In genomic region chr17:3911271-3912053, GRCh38 we compare ENCODE assay signal across 8 cellular contexts. TPM values are rescaled to one million over a fixed set of nuclear protein-coding genes. Genes with fewer than 3 reads are reported as not detected.
A peak's percentile ranks its signal among the peaks of the same experiment; 100 is the strongest.
DNase-seq lines count a peak whose midpoint lies in the region; ATAC-seq and TF ChIP-seq lines count a peak whose summit lies in the region.

No MANE protein-coding gene starts in this region.

- TF ChIP-seq CTCF in CD4-positive, alpha-beta T cell (IDR thresholded peaks at IDR 0.05) = no peak
- TF ChIP-seq CTCF in gastroesophageal sphincter (IDR thresholded peaks at IDR 0.05) (no peak), prostate gland (IDR thresholded peaks at IDR 0.05) (no peak)

- H3K36me3 Mint-ChIP-seq in CD4-positive, alpha-beta T cell (ENCODE audit: low read depth) = no peaks in the 10 kb centered on the region

- peak; percentile 25 to 79 (median 58) for DNase-seq in CD4-positive, alpha-beta T cell
- peak; percentile 59 for DNase-seq in activated CD4-positive, CD25-positive, alpha-beta regulatory T cell treated with anti-CD3 and anti-CD28 coated beads, Interleukin-2, amount 50 U/mL, for 72 hours
- DNase-seq in stimulated activated naive CD4-positive, alpha-beta T cell (lab: John Stamatoyannopoulos, UW) = peak; percentile 69 to 90 (median 76)
- DNase-seq in SW480 (ENCODE audit: low spot score) = no peak
- no peak for DNase-seq in prostate gland (ENCODE audit: low spot score)

- no peaks in the 10 kb centered on the region for H3K27me3 Mint-ChIP-seq in CD4-positive, alpha-beta T cell

- no peak for TF ChIP-seq EP300 in gastroesophageal sphincter (IDR thresholded peaks at IDR 0.05)

- H3K4me3 Mint-ChIP-seq in CD4-positive, alpha-beta T cell = peak overlapping the region; percentile 8

- H3K4me1 ChIP-seq in gastroesophageal sphincter = peaks cover 0 to 21% (median 0%) of the 10 kb centered on the region in 3 donors
- H3K4me1 ChIP-seq in prostate gland (replicated peaks) = no peaks in the 10 kb centered on the region

- no peaks in the 10 kb centered on the region for H3K9me3 ChIP-seq in CD4-positive, alpha-beta T cell (ENCODE audit: control insufficient read depth, low read length)
- no peaks in the 10 kb centered on the region for H3K9me3 ChIP-seq in gastroesophageal sphincter
- no peaks in the 10 kb centered on the region for H3K9me3 ChIP-seq in prostate gland

- intact Hi-C loops in CD4-positive, alpha-beta T cell (cut with DNase I, micrococcal nuclease) = loop anchor here in 1 of 2 experiments (5.0 kb wide), 1 partner anchor 51 kb away; the partner anchor contains the start of gene ATP2A3
- intact Hi-C loops in prostate gland (cut with DNase I) = loop anchor here (5.0 kb wide), 2 partner anchors 49 to 96 kb away; no protein-coding TSS in a partner anchor

- H3K27ac ChIP-seq in CD4-positive, alpha-beta T cell (ENCODE audit: low read depth, low read length) = peak overlapping the region; percentile 67
- H3K27ac ChIP-seq in gastroesophageal sphincter (peak overlapping the region in 1 of 4 donors; percentile 42), prostate gland (no peak overlapping the region)

- H3K27ac Mint-ChIP-seq in CD4-positive, alpha-beta T cell = peak overlapping the region; percentile 83

- CTCF ChIA-PET in CD4-positive, alpha-beta T cell (lab: Charles Lee) = interaction anchor here (1.0 to 1.2 kb wide), 4 partner anchors 48 to 174 kb away, joined by 3 read pairs; partner anchors contain the start of gene NCBP3

- peak; percentile 87 for ATAC-seq in CD4-positive, alpha-beta T cell (ENCODE audit: poor library complexity)
- ATAC-seq in GM19467 (IDR thresholded peaks at IDR 0.05; ENCODE audit: unreplicated experiment) (peak; percentile 62), HG03460 (IDR thresholded peaks at IDR 0.05; ENCODE audit: unreplicated experiment) (peak; percentile 61), gastroesophageal sphincter (peak; percentile 47)

- peaks cover 43% of the 10 kb centered on the region for H3K4me1 Mint-ChIP-seq in CD4-positive, alpha-beta T cell (ENCODE audit: low read depth)

- H3K36me3 ChIP-seq in gastroesophageal sphincter (no peaks in the 10 kb centered on the region), prostate gland (no peaks in the 10 kb centered on the region)

- WGBS in gastroesophageal sphincter (ENCODE audit: low coverage in 1 of 2), 2 donors = 20 to 60% methylated on average over 2 to 15 of the region's 30 CpGs
- WGBS in prostate gland = 54% methylated on average over 29 of the region's 30 CpGs

- no peak overlapping the region for H3K4me3 ChIP-seq in gastroesophageal sphincter
- no peak overlapping the region for H3K4me3 ChIP-seq in prostate gland

- no peaks in the 10 kb centered on the region for H3K9me3 Mint-ChIP-seq in CD4-positive, alpha-beta T cell

- H3K27me3 ChIP-seq in CD4-positive, alpha-beta T cell (ENCODE audit: control insufficient read depth, insufficient read depth, low read length) = no peaks in the 10 kb centered on the region
- H3K27me3 ChIP-seq in gastroesophageal sphincter (no peaks in the 10 kb centered on the region), prostate gland (replicated peaks; ENCODE audit: insufficient read depth) (no peaks in the 10 kb centered on the region)

- TF ChIP-seq POLR2A in gastroesophageal sphincter (IDR thresholded peaks at IDR 0.05) (no peak), prostate gland (IDR thresholded peaks at IDR 0.05) (no peak)

- POLR2A ChIA-PET in CD4-positive, alpha-beta T cell (lab: Charles Lee) = interaction anchor here (0.7 to 1.3 kb wide), 3 partner anchors 19 to 66 kb away, joined by 3 to 4 read pairs (median 3); partner anchors contain the start of genes CAMKK1 and NCBP3

RNA-seq across cellular contexts. Expression of gene P2RX1, which starts 4.8 kb away (rescaled TPM):
- total RNA-seq in CD4-positive, alpha-beta T cell = 1 to 10 TPM in 1 of 2 experiments, under 1 TPM in 1; 0.34 to 1.0 TPM
- total RNA-seq in gastroesophageal sphincter (10 to 100 TPM in 1 of 4 donors, 1 to 10 TPM in 3; 1.6 to 11.6 (median 3.2) TPM), prostate gland (10 to 100 TPM in 1 of 2 donors, 1 to 10 TPM in 1; 3.8 to 22.5 TPM)

RNA-seq across cellular contexts. Expression of gene CAMKK1, which starts 18.6 kb away (rescaled TPM):
- 1 to 10 TPM; 4.8 to 4.9 TPM for total RNA-seq in CD4-positive, alpha-beta T cell
- total RNA-seq in gastroesophageal sphincter = 1 to 10 TPM; 3.4 to 7.1 (median 3.8) TPM
- 10 to 100 TPM in 1 of 2 donors, 1 to 10 TPM in 1; 2.0 to 12.8 TPM for total RNA-seq in prostate gland

RNA-seq across cellular contexts. Expression of gene ATP2A3, which starts 52.8 kb away (rescaled TPM):
- 100 to 1,000 TPM; 197 to 199 TPM for total RNA-seq in CD4-positive, alpha-beta T cell
- total RNA-seq in gastroesophageal sphincter = 10 to 100 TPM in 3 of 4 donors, 1 to 10 TPM in 1; 5.9 to 35.9 (median 18.1) TPM
- total RNA-seq in prostate gland = 10 to 100 TPM; 16.3 to 44.5 TPM

Comparison
In these comparisons a context has a peak if more than half of its experiments do, and no peak if none do; other contexts are left out.
1. DNase-seq: peak in CD4-positive, alpha-beta T cell (10 of 10), activated CD4-positive, CD25-positive, alpha-beta regulatory T cell treated with anti-CD3 and anti-CD28 coated beads, Interleukin-2, amount 50 U/mL, for 72 hours (single experiment) and stimulated activated naive CD4-positive, alpha-beta T cell (6 of 6); none in SW480 (single experiment) and prostate gland (single experiment).
2. RNA of gene ATP2A3, which starts 52.8 kb away (total RNA-seq): 197 to 199 TPM in CD4-positive, alpha-beta T cell; 16.3 to 44.5 TPM in prostate gland and 5.9 to 35.9 TPM in gastroesophageal sphincter; every median in the first group is over 4 times any median in the second.
3. Peak in every context shown above with its lines, with median percentiles within 50 percentile points of each other: ATAC-seq.